ENCODE assay signal across 18 cellular contexts in the genomic region with DNA sequence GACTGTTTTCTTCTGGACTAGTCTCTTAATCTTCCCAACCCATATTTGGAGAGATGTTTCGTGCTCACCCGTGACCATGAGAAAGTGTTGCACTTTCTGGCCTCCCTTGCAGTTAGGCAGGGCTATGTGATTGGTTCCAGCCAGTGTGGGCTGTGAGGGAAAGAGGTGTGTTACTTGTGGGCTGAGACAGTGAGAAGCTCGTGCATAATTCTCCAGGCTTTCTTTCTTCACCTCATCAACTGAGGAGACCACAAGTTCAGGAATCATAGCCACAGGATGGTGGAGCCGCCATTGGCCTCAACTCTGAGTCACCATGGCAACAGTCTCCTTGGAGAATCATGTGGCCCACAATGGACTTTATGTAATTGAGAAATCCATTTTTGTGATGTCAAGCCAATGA. TPM values are rescaled to one million over a fixed set of nuclear protein-coding genes. Genes with fewer than 3 reads are reported as not detected.
DNase-seq lines count a peak whose midpoint lies in the region; ATAC-seq, FAIRE-seq and TF ChIP-seq lines count a peak whose summit lies in the region.
"Had no signal": no experiment of that assay in that cellular context is flagged by ENCODE, and none has a peak within 500 bp of the region (broad histone marks: within the 10 kb centered on the region; RNA-seq: fewer than 3 reads in every experiment).

No MANE protein-coding gene starts in this region.

- CTCF ChIA-PET in K562 (lab: Yijun Ruan, JAX; ENCODE audit: low intra/inter-chr PET ratio) = no interaction called here

- H3K4me3 ChIP-seq in K562 (no peak overlapping the region), mesenchymal stem cell (ENCODE audit: insufficient read depth in 1 of 2, low read depth in 1 of 2, low read length in 2 of 2) (peak overlapping the region in 1 of 2 experiments; percentile 20), small intestine (ENCODE audit: low read depth in 1 of 2, low read length in 2 of 2) (no peak overlapping the region)
- H3K4me3 ChIP-seq: colonic mucosa, lung had no signal

- H3K27ac ChIP-seq in K562 (ENCODE audit: extremely low read depth, low read depth, low read length) (no peak overlapping the region), mesenchymal stem cell (ENCODE audit: low read length, poor library complexity, severe bottlenecking) (no peak overlapping the region), small intestine (ENCODE audit: low read depth in 1 of 2, low read length in 1 of 2) (no peak overlapping the region)
- H3K27ac ChIP-seq: colonic mucosa, KMS-11 had no signal

- in situ Hi-C loops in K562 (cut with MboI) = loop anchor here (25.0 kb wide), 1 partner anchor 1643 kb away; no protein-coding TSS in a partner anchor

- no peak overlapping the region for H3K18ac ChIP-seq in mesenchymal stem cell (ENCODE audit: low read depth in 1 of 2, low read length in 2 of 2)

- TF ChIP-seq CTCF in K562 (IDR thresholded peaks at IDR 0.05 in 2 of 3, conservative IDR thresholded peaks at IDR 0.05 in 1 of 3; ENCODE audit: insufficient read depth in 2 of 3, low read depth in 1 of 3, low read length in 3 of 3) = no peak

- no peak overlapping the region for H2BK15ac ChIP-seq in mesenchymal stem cell (ENCODE audit: low read depth, poor library complexity, severe bottlenecking)

- TF ChIP-seq RAD21 in K562 (CRISPR knock-in tag; conservative IDR thresholded peaks at IDR 0.05 in 1 of 2, IDR thresholded peaks at IDR 0.05 in 1 of 2) = no peak

- no peak overlapping the region for H2BK5ac ChIP-seq in mesenchymal stem cell (ENCODE audit: low read depth, low read length, poor library complexity, severe bottlenecking)

- intact Hi-C loops in K562 (cut with micrococcal nuclease) = no loop called here

- H3K4ac ChIP-seq in mesenchymal stem cell (ENCODE audit: low read depth in 1 of 2, low read length in 2 of 2) = no peak overlapping the region

- peaks cover 0 to 12% of the 10 kb centered on the region in 2 experiments; a peak in 2 of 5 replicates for H3K27me3 ChIP-seq in K562 (ENCODE audit: control insufficient read depth in 2 of 2, insufficient read depth in 2 of 2, low read length in 2 of 2)
- H3K27me3 ChIP-seq in mesenchymal stem cell (ENCODE audit: control insufficient read depth in 1 of 2, insufficient read depth in 1 of 2, low read length in 2 of 2) = no peaks in the 10 kb centered on the region
- no peaks in the 10 kb centered on the region for H3K27me3 ChIP-seq in small intestine (ENCODE audit: control insufficient read depth in 2 of 2, insufficient read depth in 2 of 2, low read length in 2 of 2)
- H3K27me3 ChIP-seq: colonic mucosa had no signal

- H3K23ac ChIP-seq in mesenchymal stem cell (ENCODE audit: low read length in 2 of 2) = no peak overlapping the region

- H3K9ac ChIP-seq in K562 (ENCODE audit: insufficient read depth in 1 of 2, low read depth in 2 of 2, low read length in 2 of 2) (no peak overlapping the region), mesenchymal stem cell (ENCODE audit: low read length) (peak overlapping the region; percentile 64)
- H3K9ac ChIP-seq: KMS-11 had no signal

- H2BK120ac ChIP-seq in mesenchymal stem cell (ENCODE audit: low read depth, low read length) = no peak overlapping the region

- H4K20me1 ChIP-seq in K562 (replicated peaks; ENCODE audit: control insufficient read depth, insufficient read depth, low read length) = no peaks in the 10 kb centered on the region

- H3K14ac ChIP-seq in mesenchymal stem cell (ENCODE audit: low read length in 2 of 2) = no peak overlapping the region

- DNase-seq in NCI-H1417 (lab: John Stamatoyannopoulos, UW) (peak; percentile 7 to 46 (median 45)), NCI-H1417 treated with DMSO at 0.1 percent for 48 hours (lab: John Stamatoyannopoulos, UW) (no peak), HT1080 (ENCODE audit: low read depth) (peak; percentile 25), K562 (ENCODE audit: extremely low read depth in 1 of 4, low spot score in 3 of 4) (no peak), mesenchymal stem cell (peak; percentile 3), DMS114 treated with DMSO at 0.1 percent for 48 hours (lab: John Stamatoyannopoulos, UW; ENCODE audit: unreplicated experiment) (no peak), small intestine (no peak)
- DNase-seq: activated B cell treated with CpG ODN at 0.5 μM for 24 hours, colonic mucosa, GOT3, NCI-H2171 treated with DMSO at 0.1 percent for 48 hours, nucleus accumbens, PC-3, substantia nigra, SW 1271 had no signal

- POLR2A ChIA-PET in K562 (lab: Yijun Ruan, JAX) = no interaction called here

- H2BK12ac ChIP-seq in mesenchymal stem cell (ENCODE audit: low read length in 2 of 2) = no peak overlapping the region

- FAIRE-seq in K562 (lab: Jason Lieb, UNC) = no peak
- FAIRE-seq in small intestine (lab: Jason Lieb, UNC) = no peak

- H2AFZ ChIP-seq in K562 (ENCODE audit: low read depth, low read length) (no peak overlapping the region), mesenchymal stem cell (ENCODE audit: low read depth, low read length) (no peak overlapping the region)

- H3K4me2 ChIP-seq in K562 (ENCODE audit: insufficient read depth, low read length) = no peak overlapping the region
- no peak overlapping the region for H3K4me2 ChIP-seq in mesenchymal stem cell (ENCODE audit: low read length, poor library complexity, severe bottlenecking)
- H3K4me2 ChIP-seq: KMS-11 had no signal

- H3K9me3 ChIP-seq in K562 (replicated peaks; ENCODE audit: control insufficient read depth, insufficient read depth, low read depth, low read length) = no peaks in the 10 kb centered on the region
- H3K9me3 ChIP-seq in mesenchymal stem cell (ENCODE audit: control insufficient read depth, low read length) = no peaks in the 10 kb centered on the region
- H3K9me3 ChIP-seq in small intestine (ENCODE audit: control insufficient read depth, low read depth) = no peaks in the 10 kb centered on the region
- H3K9me3 ChIP-seq: colonic mucosa had no signal

- 9% methylated on average over 4 of the region's 4 CpGs for WGBS in K562 (ENCODE audit: insufficient coverage, low coverage, missing lambda C conversion rate)
- WGBS in mesenchymal stem cell = 78% methylated on average over 4 of the region's 4 CpGs
- 73 to 86% (median 84%) methylated on average over 4 of the region's 4 CpGs for WGBS in small intestine, 3 donors

- no peaks in the 10 kb centered on the region for H3K79me2 ChIP-seq in K562 (ENCODE audit: control insufficient read depth, insufficient read depth, low read length)

- no peak for TF ChIP-seq POLR2A in K562 (conservative IDR thresholded peaks at IDR 0.05)

- H3K79me1 ChIP-seq in mesenchymal stem cell (replicated peaks; ENCODE audit: low read length, poor library complexity, severe bottlenecking) = peaks cover 13% of the 10 kb centered on the region

- H4K8ac ChIP-seq in mesenchymal stem cell (ENCODE audit: low read length) = no peak overlapping the region

- no peak overlapping the region for H2AK5ac ChIP-seq in mesenchymal stem cell (ENCODE audit: low read length, severe bottlenecking)

- no peaks in the 10 kb centered on the region for H3K4me1 ChIP-seq in K562 (replicated peaks in 1 of 2; ENCODE audit: control insufficient read depth in 2 of 2, insufficient read depth in 2 of 2, low read length in 2 of 2)
- H3K4me1 ChIP-seq in mesenchymal stem cell (ENCODE audit: control insufficient read depth, insufficient read depth, low read depth, low read length) = no peaks in the 10 kb centered on the region
- H3K4me1 ChIP-seq in small intestine (ENCODE audit: control insufficient read depth in 2 of 2, insufficient read depth in 1 of 2, low read depth in 1 of 2, low read length in 1 of 2) = no peaks in the 10 kb centered on the region
- H3K4me1 ChIP-seq: colonic mucosa had no signal

- no peak overlapping the region for H4K91ac ChIP-seq in mesenchymal stem cell (ENCODE audit: low read length)

- ATAC-seq in K562 (no peak; the same call in 2 of the 3 replicates), GM18909 (IDR thresholded peaks at IDR 0.05; ENCODE audit: poor library complexity, unreplicated experiment) (no peak)
- ATAC-seq: PC-3 had no signal

- BruUV-seq in K562 (replicated peaks; lab: Mats Ljungman, UMichigan) = no TSS peak

- H3K36me3 ChIP-seq in K562 (ENCODE audit: control insufficient read depth, insufficient read depth, low read length) = no peaks in the 10 kb centered on the region
- H3K36me3 ChIP-seq in mesenchymal stem cell (ENCODE audit: control insufficient read depth in 1 of 2, insufficient read depth in 2 of 2, low read depth in 1 of 2, low read length in 2 of 2) = no peaks in the 10 kb centered on the region
- no peaks in the 10 kb centered on the region for H3K36me3 ChIP-seq in small intestine (ENCODE audit: control insufficient read depth in 2 of 2, insufficient read depth in 2 of 2, low read length in 2 of 2)
- H3K36me3 ChIP-seq: colonic mucosa had no signal

- no peaks in the 10 kb centered on the region for H3K9me1 ChIP-seq in K562 (ENCODE audit: control insufficient read depth, insufficient read depth, low read length)

- TF ChIP-seq EP300 in K562 (IDR thresholded peaks at IDR 0.05; ENCODE audit: low read length) = no peak

TF ChIP-seq in K562, 482 proteins besides CTCF, POLR2A, EP300 and RAD21 (continues in another document):
- TF ChIP-seq RFX1 (IDR thresholded peaks at IDR 0.05) = peak; percentile 89

RNA-seq across cellular contexts. Expression of gene FUCA2, which starts 57.5 kb away (rescaled TPM):
- 38.8 and 55.1 TPM in 2 replicates for total RNA-seq in HT1080 (2014; rRNA removed; shearing (Covaris generic))
- polyA plus RNA-seq in HT1080 (2015; cell fraction: cytosol; rRNA removed) = 49.9 and 57.2 TPM in 2 replicates
- 56.3 and 57.9 TPM in 2 replicates for polyA plus RNA-seq in HT1080 (2015; cell fraction: nucleus; rRNA removed)
- total RNA-seq in K562 (2011; cell fraction: chromatin; rRNA removed; ENCODE audit: low replicate concordance) = 49.7 and 76.8 TPM in 2 replicates
- 61.7 and 62.4 TPM in 2 replicates for total RNA-seq in K562 (2011; cell fraction: nucleolus; rRNA removed)
- total RNA-seq in K562 (2011; cell fraction: nucleoplasm; rRNA removed) = 96.9 and 141 TPM in 2 replicates
- 59.2 and 71.2 TPM in 2 replicates for total RNA-seq in K562 (2014; rRNA removed)
- 79.3 and 82.9 TPM in 2 replicates for total RNA-seq in K562 (2014; rRNA removed; fragmentation: Illumina TruSeq; extraction: Trizol)
- 78.2 and 82.5 TPM in 2 replicates for total RNA-seq in K562 (2015; rRNA removed; fragmentation: Illumina TruSeq; extraction: Trizol)
- 112 and 117 TPM in 2 replicates for total RNA-seq in K562 (2021)
- polyA plus RNA-seq in K562 (2011; rRNA removed) = 58.7 and 80.9 TPM in 2 replicates
- polyA plus RNA-seq in K562 (2011; cell fraction: cytosol; rRNA removed) = 28.0 and 39.1 TPM in 2 replicates
- polyA plus RNA-seq in K562 (2011; cell fraction: nucleus; rRNA removed) = 30.3 and 35.2 TPM in 2 replicates
- polyA plus RNA-seq in K562 (2012) = 69.9 and 86.6 TPM in 2 replicates
- 67.7 and 79.3 TPM in 2 replicates for polyA plus RNA-seq in K562 (2014; fragmentation: Illumina TruSeq; extraction: Trizol)
- polyA plus RNA-seq in K562 (2014; fragmentation: Nextera tagmentation; extraction: Ambion mirVana) = 10 to 100 TPM; 20.6 to 23.9 TPM
- polyA plus RNA-seq in K562 (2014; rRNA removed) = 66.8 and 72.6 TPM in 2 replicates
- 43.7 and 55.0 TPM in 2 replicates for polyA minus RNA-seq in K562 (2011; rRNA and poly(A)+ RNA removed)
- 26.0 and 28.3 TPM in 2 replicates for polyA minus RNA-seq in K562 (2011; cell fraction: cytosol; rRNA and poly(A)+ RNA removed)
- polyA minus RNA-seq in K562 (2011; cell fraction: nucleus; rRNA and poly(A)+ RNA removed) = 9.2 and 14.8 TPM in 2 replicates
- polyA plus RNA-seq in mesenchymal stem cell (2013, experiment 1 of 2) = 108 TPM
- 117 TPM for polyA plus RNA-seq in mesenchymal stem cell (2013, experiment 2 of 2)
- 10 to 100 TPM; 22.8 to 54.5 (median 33.0) TPM for polyA plus RNA-seq in small intestine

Comparison
In these comparisons a context has a peak if more than half of its experiments do, and no peak if none do; other contexts are left out.
1. DNase-seq: peak in NCI-H1417 (3 of 3), HT1080 (single experiment) and mesenchymal stem cell (single experiment); none in NCI-H1417 treated with DMSO at 0.1 percent for 48 hours (single experiment), K562 (0 of 4), DMS114 treated with DMSO at 0.1 percent for 48 hours (single experiment) and small intestine (single experiment).